Comparison of ENCODE assay signal across 15 cellular contexts in the genomic region with DNA sequence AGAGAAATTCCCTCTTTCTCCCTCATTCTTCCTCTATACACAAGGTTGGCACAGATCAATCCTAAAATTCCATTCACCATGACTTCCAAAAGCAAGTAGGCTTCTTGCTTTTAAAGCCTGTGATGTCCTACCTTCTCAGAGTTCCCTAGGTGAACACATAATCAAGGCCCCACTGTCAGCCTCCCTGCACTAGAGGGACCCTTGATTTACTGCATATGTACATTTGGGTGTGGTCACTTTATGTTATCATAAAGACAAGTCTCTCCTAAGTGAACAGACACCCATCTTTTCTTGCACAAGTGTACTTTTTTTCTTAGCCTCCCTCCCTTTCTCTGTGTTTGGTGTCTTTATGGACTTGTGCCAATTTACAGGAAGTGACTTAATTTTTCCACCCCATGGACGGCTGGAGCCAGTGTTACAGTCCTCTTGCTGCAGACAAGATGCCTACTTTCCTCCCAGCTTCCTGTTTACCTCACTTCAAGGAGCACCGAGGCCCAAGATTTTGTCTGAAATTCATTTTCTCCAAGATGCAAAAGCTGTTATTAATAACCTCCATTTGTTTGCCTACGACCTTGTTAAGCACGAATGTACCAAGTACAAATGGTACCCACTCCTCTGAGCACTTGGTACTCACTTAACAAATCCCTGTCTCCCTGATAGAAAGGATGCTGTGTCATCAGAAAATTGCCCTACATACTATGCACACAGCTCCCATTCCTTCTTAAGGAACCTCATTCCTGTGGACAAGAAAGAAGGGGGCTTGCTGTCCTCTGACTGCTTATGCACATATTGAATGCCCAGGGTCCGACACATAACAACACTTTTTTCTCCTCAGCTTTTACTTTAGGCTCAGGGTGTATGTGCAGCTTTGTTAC.
DNase-seq lines count a peak whose midpoint lies in the region; ATAC-seq lines count a peak whose summit lies in the region.
"Had no signal": no experiment of that assay in that cellular context is flagged by ENCODE, and none has a peak within 500 bp of the region (broad histone marks: within the 10 kb centered on the region; RNA-seq: fewer than 3 reads in every experiment).

No MANE protein-coding gene starts in this region.

- H3K36me3 Mint-ChIP-seq in naive thymus-derived CD8-positive, alpha-beta T cell = no peaks in the 10 kb centered on the region
- H3K36me3 Mint-ChIP-seq: brain had no signal

- peaks cover 3 to 23% (median 14%) of the 10 kb centered on the region in 5 donors for H3K27me3 Mint-ChIP-seq in naive thymus-derived CD8-positive, alpha-beta T cell
- H3K27me3 Mint-ChIP-seq: brain had no signal

- DNase-seq in NOMO-1 (lab: John Stamatoyannopoulos, UW; ENCODE audit: unreplicated experiment in 2 of 2) = peak; percentile 13 to 52
- no peak for DNase-seq in NOMO-1 treated with dmso at 0.1 percent for 144 hours (lab: John Stamatoyannopoulos, UW; ENCODE audit: unreplicated experiment)
- DNase-seq in NOMO-1 treated with DMSO at 0.1 percent for 48 hours (lab: John Stamatoyannopoulos, UW; ENCODE audit: unreplicated experiment) = peak; percentile 40
- peak; percentile 50 for DNase-seq in dermis blood vessel endothelial cell
- DNase-seq in pulmonary artery endothelial cell (ENCODE audit: low read depth, low spot score) = peak; percentile 53
- no peak for DNase-seq in naive thymus-derived CD8-positive, alpha-beta T cell
- DNase-seq in NCI-H510A (lab: John Stamatoyannopoulos, UW) = no peak
- no peak for DNase-seq in AG08396 (ENCODE audit: low spot score)
- DNase-seq: 8988T; activated effector memory CD4-positive, alpha-beta T cell treated with Interleukin-2 at 50 U/mL for 16 hours; NCI-H1417 treated with DMSO at 0.1 percent for 48 hours; NCI-H526 treated with DMSO at 0.1 percent for 48 hours; stimulated activated CD4-positive, alpha-beta T cell treated with anti-CD3 and anti-CD28 coated beads, Interleukin-12 subunit alpha, Interleukin-12 subunit beta, amount 100 ng/mL, for 4 hours; tibial artery had no signal

- POLR2A ChIA-PET in naive thymus-derived CD8-positive, alpha-beta T cell (lab: Charles Lee) = no interaction called here

- H3K4me1 Mint-ChIP-seq in naive thymus-derived CD8-positive, alpha-beta T cell = peaks cover 0 to 6% (median 0%) of the 10 kb centered on the region in 4 donors

- H3K27ac Mint-ChIP-seq in naive thymus-derived CD8-positive, alpha-beta T cell = no peak overlapping the region
- H3K27ac Mint-ChIP-seq: brain had no signal

- no peaks in the 10 kb centered on the region for H3K9me3 Mint-ChIP-seq in naive thymus-derived CD8-positive, alpha-beta T cell

- ATAC-seq in naive thymus-derived CD8-positive, alpha-beta T cell = no peak

- no peak overlapping the region for H3K4me3 Mint-ChIP-seq in naive thymus-derived CD8-positive, alpha-beta T cell
- H3K4me3 Mint-ChIP-seq: brain had no signal

Comparison
In these comparisons a context has a peak if more than half of its experiments do, and no peak if none do; other contexts are left out.
1. DNase-seq: peak in NOMO-1 (2 of 2), NOMO-1 treated with DMSO at 0.1 percent for 48 hours (single experiment), dermis blood vessel endothelial cell (single experiment) and pulmonary artery endothelial cell (single experiment); none in NOMO-1 treated with dmso at 0.1 percent for 144 hours (single experiment), naive thymus-derived CD8-positive, alpha-beta T cell (0 of 10), NCI-H510A (single experiment) and AG08396 (single experiment).